8 cellular contexts compared by ENCODE assay signal in genomic region chr7:151018421-151019129, GRCh38. TPM values are rescaled to one million over a fixed set of nuclear protein-coding genes. Genes with fewer than 3 reads are reported as not detected.
DNase-seq lines count a peak whose midpoint lies in the region; ATAC-seq and TF ChIP-seq lines count a peak whose summit lies in the region.

No MANE protein-coding gene starts in this region.

- peak overlapping the region; percentile 93 for H3K27ac Mint-ChIP-seq in activated CD4-positive, alpha-beta T cell treated with anti-CD3 and anti-CD28 coated beads, Interleukin-2, amount 10 ng/mL, durations not matched to agents 24 days and 14 days

- H3K4me1 Mint-ChIP-seq in activated CD4-positive, alpha-beta T cell treated with anti-CD3 and anti-CD28 coated beads, Interleukin-2, amount 10 ng/mL, durations not matched to agents 24 days and 14 days: peaks cover 41% of the 10 kb centered on the region

- peaks cover 0 to 80% (median 31%) of the 10 kb centered on the region in 4 donors for H3K27me3 ChIP-seq in esophagus muscularis mucosa
- peaks cover 0 to 60% (median 5%) of the 10 kb centered on the region in 3 donors for H3K27me3 ChIP-seq in psoas muscle (ENCODE audit: insufficient read depth in 3 of 3, low read length in 2 of 3)

- H3K36me3 Mint-ChIP-seq in activated CD4-positive, alpha-beta T cell treated with anti-CD3 and anti-CD28 coated beads, Interleukin-2, amount 10 ng/mL, durations not matched to agents 24 days and 14 days (ENCODE audit: low read depth): peaks cover 11% of the 10 kb centered on the region

- whole genome bisulfite sequencing in esophagus muscularis mucosa: 7% methylated on average over 26 of the region's 82 CpGs
- WGBS in psoas muscle, 3 donors: 1% methylated on average over 36 to 82 of the region's 82 CpGs

- peak; percentile 42 for DNase-seq in activated gamma-delta T cell (lab: John Stamatoyannopoulos, UW)
- no peak for DNase-seq in activated gamma-delta T cell treated with Interleukin-2 at 50 U/mL for 16 hours
- peak; percentile 80 for DNase-seq in activated CD4-positive, alpha-beta T cell treated with anti-CD3 and anti-CD28 coated beads, Interleukin-2, amount 10 ng/mL, durations not matched to agents 24 days and 14 days
- no peak for DNase-seq in esophagus muscularis mucosa (ENCODE audit: extremely low spot score)
- DNase-seq in psoas muscle: no peak
- DNase-seq in HCEC 1CT: no peak

- H3K27ac ChIP-seq in esophagus muscularis mucosa (replicated peaks in 1 of 4): no peak overlapping the region
- H3K27ac ChIP-seq in psoas muscle: no peak overlapping the region

- peaks cover 27% of the 10 kb centered on the region for H3K27me3 Mint-ChIP-seq in activated CD4-positive, alpha-beta T cell treated with anti-CD3 and anti-CD28 coated beads, Interleukin-2, amount 10 ng/mL, durations not matched to agents 24 days and 14 days

- peak overlapping the region; percentile 29 to 41 (median 35) for H3K4me3 ChIP-seq in esophagus muscularis mucosa
- H3K4me3 ChIP-seq in psoas muscle: peak overlapping the region; percentile 51

- H3K4me1 ChIP-seq in esophagus muscularis mucosa (peaks cover 25 to 28% (median 26%) of the 10 kb centered on the region in 4 donors), psoas muscle (peaks cover 8% of the 10 kb centered on the region)

- ATAC-seq in psoas muscle (peak; percentile 5 to 29 (median 18)), GM21381 (IDR thresholded peaks at IDR 0.05; ENCODE audit: unreplicated experiment) (no peak), GM21723 (IDR thresholded peaks at IDR 0.05; ENCODE audit: unreplicated experiment) (no peak)

- H3K36me3 ChIP-seq in esophagus muscularis mucosa (peaks cover 0 to 14% (median 0%) of the 10 kb centered on the region in 4 donors), psoas muscle (ENCODE audit: insufficient read depth in 1 of 2, low read depth in 1 of 2) (no peaks in the 10 kb centered on the region)

- peak overlapping the region; percentile 86 for H3K4me3 Mint-ChIP-seq in activated CD4-positive, alpha-beta T cell treated with anti-CD3 and anti-CD28 coated beads, Interleukin-2, amount 10 ng/mL, durations not matched to agents 24 days and 14 days

- no peaks in the 10 kb centered on the region for H3K9me3 Mint-ChIP-seq in activated CD4-positive, alpha-beta T cell treated with anti-CD3 and anti-CD28 coated beads, Interleukin-2, amount 10 ng/mL, durations not matched to agents 24 days and 14 days

- no peak for TF ChIP-seq POLR2A in esophagus muscularis mucosa (IDR thresholded peaks at IDR 0.05; ENCODE audit: low read depth)

- TF ChIP-seq CTCF in esophagus muscularis mucosa (IDR thresholded peaks at IDR 0.05) (no peak), psoas muscle (IDR thresholded peaks at IDR 0.05) (no peak)

- H3K9me3 ChIP-seq in esophagus muscularis mucosa (no peaks in the 10 kb centered on the region), psoas muscle (no peaks in the 10 kb centered on the region)

- TF ChIP-seq EP300 in esophagus muscularis mucosa (IDR thresholded peaks at IDR 0.05): no peak

- intact Hi-C loops in activated CD4-positive, alpha-beta T cell treated with anti-CD3 and anti-CD28 coated beads, Interleukin-2, amount 10 ng/mL, durations not matched to agents 24 days and 14 days (cut with micrococcal nuclease): loop anchor here (2.0 to 5.0 kb wide), 2 partner anchors 40 to 121 kb away; partner anchors contain the start of gene SLC4A2
- intact Hi-C loops in esophagus muscularis mucosa (cut with DNase I): loop anchor here (10.0 kb wide), 1 partner anchor 244 kb away; no protein-coding TSS in a partner anchor
- intact Hi-C loops in psoas muscle (cut with DNase I): no loop called here

RNA-seq across cellular contexts. Expression of gene ATG9B, which starts 5.7 kb away (rescaled TPM):
- 7.3 and 7.5 TPM in 2 replicates for total RNA-seq in activated CD4-positive, alpha-beta T cell treated with anti-CD3 and anti-CD28 coated beads, Interleukin-2, amount 10 ng/mL, durations not matched to agents 24 days and 14 days
- total RNA-seq in esophagus muscularis mucosa: under 1 TPM in 1 of 4 donors, not detected in 3; 0.42 TPM
- total RNA-seq in psoas muscle: not detected
- under 1 TPM; 0.12 to 0.18 (median 0.18) TPM for polyA plus RNA-seq in psoas muscle

RNA-seq across cellular contexts. Expression of gene ABCB8, which starts 9.7 kb away (rescaled TPM):
- total RNA-seq in activated CD4-positive, alpha-beta T cell treated with anti-CD3 and anti-CD28 coated beads, Interleukin-2, amount 10 ng/mL, durations not matched to agents 24 days and 14 days: 56.4 and 57.4 TPM in 2 replicates
- total RNA-seq in esophagus muscularis mucosa (10 to 100 TPM; 13.1 to 25.3 (median 19.9) TPM), psoas muscle (10 to 100 TPM; 13.2 to 20.7 (median 19.2) TPM)
- polyA plus RNA-seq in psoas muscle: 10 to 100 TPM in 2 of 3 donors, 1 to 10 TPM in 1; 9.3 to 16.6 (median 12.9) TPM

RNA-seq across cellular contexts. Expression of gene NOS3, which starts 27.8 kb away (rescaled TPM):
- total RNA-seq in activated CD4-positive, alpha-beta T cell treated with anti-CD3 and anti-CD28 coated beads, Interleukin-2, amount 10 ng/mL, durations not matched to agents 24 days and 14 days: 14.3 and 15.7 TPM in 2 replicates
- total RNA-seq in esophagus muscularis mucosa (10 to 100 TPM in 3 of 4 donors, 1 to 10 TPM in 1; 3.7 to 20.2 (median 16.2) TPM), psoas muscle (10 to 100 TPM in 1 of 4 donors, 1 to 10 TPM in 3; 5.8 to 13.2 (median 6.3) TPM)
- 1 to 10 TPM; 1.4 to 5.7 (median 5.0) TPM for polyA plus RNA-seq in psoas muscle

RNA-seq across cellular contexts. Expression of gene ASIC3, which starts 29.8 kb away (rescaled TPM):
- 3.5 and 4.0 TPM in 2 replicates for total RNA-seq in activated CD4-positive, alpha-beta T cell treated with anti-CD3 and anti-CD28 coated beads, Interleukin-2, amount 10 ng/mL, durations not matched to agents 24 days and 14 days
- total RNA-seq in esophagus muscularis mucosa (1 to 10 TPM; 1.3 to 2.9 (median 2.1) TPM), psoas muscle (1 to 10 TPM; 2.1 to 6.2 (median 3.9) TPM)
- 1 to 10 TPM; 1.8 to 5.0 (median 1.8) TPM for polyA plus RNA-seq in psoas muscle

RNA-seq across cellular contexts. Expression of gene CDK5, which starts 39.1 kb away (rescaled TPM):
- total RNA-seq in activated CD4-positive, alpha-beta T cell treated with anti-CD3 and anti-CD28 coated beads, Interleukin-2, amount 10 ng/mL, durations not matched to agents 24 days and 14 days: 26.5 and 26.8 TPM in 2 replicates
- total RNA-seq in esophagus muscularis mucosa: 10 to 100 TPM in 2 of 4 donors, 1 to 10 TPM in 2; 5.3 to 10.4 (median 9.7) TPM
- total RNA-seq in psoas muscle: 1 to 10 TPM; 3.8 to 6.4 (median 5.4) TPM
- polyA plus RNA-seq in psoas muscle: 10 to 100 TPM in 1 of 3 donors, 1 to 10 TPM in 2; 5.7 to 15.2 (median 6.2) TPM

Comparison
In these comparisons a context has a peak if more than half of its experiments do, and no peak if none do; other contexts are left out.
1. DNase-seq: peak in activated gamma-delta T cell (single experiment) and activated CD4-positive, alpha-beta T cell treated with anti-CD3 and anti-CD28 coated beads, Interleukin-2, amount 10 ng/mL, durations not matched to agents 24 days and 14 days (single experiment); none in activated gamma-delta T cell treated with Interleukin-2 at 50 U/mL for 16 hours (single experiment), esophagus muscularis mucosa (single experiment), psoas muscle (0 of 2) and HCEC 1CT (single experiment).
2. ATAC-seq: peak in psoas muscle (4 of 4); none in GM21381 (single experiment) and GM21723 (single experiment).
3. intact Hi-C loops: an anchor here in activated CD4-positive, alpha-beta T cell treated with anti-CD3 and anti-CD28 coated beads, Interleukin-2, amount 10 ng/mL, durations not matched to agents 24 days and 14 days (2.0 to 5.0 kb wide) and esophagus muscularis mucosa (10.0 kb wide); none called in psoas muscle.